31 cellular contexts compared by ENCODE assay signal in genomic region chrX:13285693-13286092, GRCh38. TPM values are rescaled to one million over a fixed set of nuclear protein-coding genes. Genes with fewer than 3 reads are reported as not detected.
"Had no signal": no experiment of that assay in that cellular context is flagged by ENCODE, and none has a peak within 500 bp of the region (broad histone marks: within the 10 kb centered on the region; RNA-seq: fewer than 3 reads in every experiment).

No MANE protein-coding gene starts in this region.

- H3K36me3 ChIP-seq: adrenal gland, ascending aorta, brain microvascular endothelial cell, esophagus muscularis mucosa, gastrocnemius medialis, sigmoid colon, upper lobe of left lung had no signal

- H3K27me3 Mint-ChIP-seq: activated T-helper 17 cell treated with anti-CD3 and anti-CD28 coated beads, Interleukin-2, amount 50 U/mL, for 72 hours; effector memory CD8-positive, alpha-beta T cell; memory B cell; progenitor cell of endocrine pancreas had no signal

- H3K4me3 Mint-ChIP-seq: activated CD8-positive, alpha-beta T cell treated with anti-CD3 and anti-CD28 coated beads, Interleukin-2, amount 10 ng/mL, durations not matched to agents 7 days and 5 days; activated T-cell treated with anti-CD3 and anti-CD28 coated beads, Interleukin-2, amount 50 U/mL, for 24 hours; activated T-helper 17 cell treated with anti-CD3 and anti-CD28 coated beads, Interleukin-2, amount 50 U/mL, for 72 hours; effector memory CD8-positive, alpha-beta T cell; memory B cell; naive B cell; neural crest cell had no signal

- H3K27ac Mint-ChIP-seq: activated naive CD4-positive, alpha-beta T cell treated with anti-CD3 and anti-CD28 coated beads, Interleukin-2, amount 50 U/mL, for 72 hours; activated T-cell treated with anti-CD3 and anti-CD28 coated beads, Interleukin-2, amount 50 U/mL, for 24 hours; activated T-helper 17 cell treated with anti-CD3 and anti-CD28 coated beads, Interleukin-2, amount 50 U/mL, for 72 hours; effector memory CD8-positive, alpha-beta T cell; memory B cell; progenitor cell of endocrine pancreas had no signal

- H3K4me1 Mint-ChIP-seq: activated T-helper 17 cell treated with anti-CD3 and anti-CD28 coated beads, Interleukin-2, amount 50 U/mL, for 72 hours had no signal

- H3K4me1 ChIP-seq: adrenal gland, ascending aorta, esophagus muscularis mucosa, gastrocnemius medialis, sigmoid colon, testis had no signal

- DNase-seq: activated CD4-positive, alpha-beta T cell treated with anti-CD3 and anti-CD28 coated beads, Interleukin-2, amount 50 U/mL, for 1 hour; activated CD8-positive, alpha-beta T cell treated with anti-CD3 and anti-CD28 coated beads, Interleukin-2, amount 10 ng/mL, durations not matched to agents 7 days and 5 days; activated T-cell treated with anti-CD3 and anti-CD28 coated beads, Interleukin-2, amount 50 U/mL, for 24 hours; adrenal gland; brain microvascular endothelial cell; caudate nucleus; effector memory CD8-positive, alpha-beta T cell; gastrocnemius medialis; left colon; naive B cell; retina; sigmoid colon; stimulated activated CD4-positive, alpha-beta T cell treated with anti-CD3 and anti-CD28 coated beads, Interleukin-4, amount 100 ng/mL, for 1 hour; stimulated activated naive CD4-positive, alpha-beta T cell; T-helper 2 cell; testis had no signal

- H3K4me3 ChIP-seq: adrenal gland, ascending aorta, esophagus muscularis mucosa, gastrocnemius medialis, sigmoid colon, smooth muscle cell, testis, upper lobe of left lung had no signal

- H3K9me3 ChIP-seq: adrenal gland, ascending aorta, esophagus muscularis mucosa, gastrocnemius medialis, sigmoid colon, testis had no signal

- H3K27me3 ChIP-seq: adrenal gland, ascending aorta, brain microvascular endothelial cell, esophagus muscularis mucosa, gastrocnemius medialis, sigmoid colon, testis, upper lobe of left lung had no signal

- ATAC-seq: activated CD4-positive, CD25-positive, alpha-beta regulatory T cell treated with anti-CD3 and anti-CD28 coated beads, Interleukin-2, amount 50 U/mL, for 24 hours; activated CD8-positive, alpha-beta T cell treated with anti-CD3 and anti-CD28 coated beads, Interleukin-2, amount 10 ng/mL, durations not matched to agents 7 days and 5 days; activated naive CD4-positive, alpha-beta T cell treated with anti-CD3 and anti-CD28 coated beads, Interleukin-2, amount 50 U/mL, for 72 hours; activated T-helper 17 cell treated with anti-CD3 and anti-CD28 coated beads, Interleukin-2, amount 50 U/mL, for 72 hours; effector memory CD8-positive, alpha-beta T cell; gastrocnemius medialis; left colon had no signal

- H3K27ac ChIP-seq: adrenal gland, ascending aorta, esophagus muscularis mucosa, gastrocnemius medialis, sigmoid colon, testis, upper lobe of left lung had no signal

- H3K9me3 Mint-ChIP-seq: activated naive CD4-positive, alpha-beta T cell treated with anti-CD3 and anti-CD28 coated beads, Interleukin-2, amount 50 U/mL, for 72 hours; activated T-helper 17 cell treated with anti-CD3 and anti-CD28 coated beads, Interleukin-2, amount 50 U/mL, for 72 hours; effector memory CD8-positive, alpha-beta T cell had no signal

RNA-seq across cellular contexts. Expression of gene ATXN3L, which starts 34.2 kb away (rescaled TPM):
- total RNA-seq: activated CD8-positive, alpha-beta T cell treated with anti-CD3 and anti-CD28 coated beads, Interleukin-2, amount 10 ng/mL, durations not matched to agents 7 days and 5 days; activated naive CD4-positive, alpha-beta T cell treated with anti-CD3 and anti-CD28 coated beads, Interleukin-2, amount 50 U/mL, for 72 hours; activated T-helper 17 cell treated with anti-CD3 and anti-CD28 coated beads, Interleukin-2, amount 50 U/mL, for 72 hours; adrenal gland; ascending aorta; dermis microvascular lymphatic vessel endothelial cell; esophagus muscularis mucosa; gastrocnemius medialis; left colon; lower leg skin; mucosa of gallbladder; neural crest cell; osteoblast; progenitor cell of endocrine pancreas; sigmoid colon; smooth muscle cell; upper lobe of left lung had no signal
- polyA plus RNA-seq: adrenal gland, keratinocyte, sigmoid colon, smooth muscle cell had no signal
